ENCODE assay signal across 2 cellular contexts in the genomic region with DNA sequence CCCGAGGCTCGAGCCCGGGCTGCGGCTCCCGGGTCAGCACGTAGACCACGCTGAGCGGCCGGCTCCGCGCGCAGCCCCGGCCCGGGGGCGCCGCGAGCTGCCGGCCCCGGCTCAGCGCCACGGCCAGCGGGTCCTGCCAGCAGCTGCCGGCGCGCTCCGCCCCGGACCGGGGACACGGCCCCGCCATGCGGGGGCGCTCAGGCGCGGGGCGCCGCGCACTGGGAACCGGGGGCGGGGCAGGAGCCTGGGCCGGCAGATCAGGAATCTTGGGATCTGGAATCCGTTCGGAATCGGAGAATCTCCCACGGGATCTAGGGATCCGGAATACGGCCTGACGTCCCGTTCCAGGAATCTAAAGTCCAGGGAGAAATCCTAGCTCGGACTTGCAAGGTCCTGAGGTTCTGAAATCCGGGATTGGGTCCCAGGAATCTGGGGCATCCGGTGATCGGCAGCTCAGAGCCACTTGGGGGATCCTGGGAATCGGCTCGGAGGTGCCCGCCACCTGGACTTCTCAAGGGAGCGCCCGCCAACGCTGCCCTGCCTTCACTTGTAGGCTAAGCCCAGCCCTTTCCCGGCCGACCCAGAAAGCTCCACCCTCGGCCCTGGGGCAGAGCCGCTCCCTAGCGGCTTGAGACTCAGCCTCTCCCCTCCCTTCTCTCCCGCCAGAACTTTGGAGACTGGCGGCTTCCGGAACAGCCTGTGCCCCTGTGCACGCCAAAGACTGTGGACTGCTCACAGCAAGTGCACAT.
TF ChIP-seq lines count a peak whose summit lies in the region.

MAP3K6 (minus strand) TSS at position 551 of the 749 bp plus-strand sequence; CDS start at position 187, 364 bp downstream.

TF ChIP-seq in HEK293, 187 proteins besides CTCF, POLR2A, EP300 and RAD21 (continued from another document and continues in another):
- TF ChIP-seq ZNF544 (tag by site-specific recombination; IDR thresholded peaks at IDR 0.05) (no peak), HOXA7 (CRISPR knock-in tag; IDR thresholded peaks at IDR 0.05; ENCODE audit: borderline replicate concordance) (no peak), PBX3 (CRISPR knock-in tag; IDR thresholded peaks at IDR 0.05) (no peak), KLF9 (tag by site-specific recombination; IDR thresholded peaks at IDR 0.05; ENCODE audit: low read depth) (peak; percentile 55; the same call in 1 of the 2 replicates), ZNF2 (tag by site-specific recombination; IDR thresholded peaks at IDR 0.05) (0 out of 2 replicates have a peak, but pooled peaks have one; percentile 38), ZNF341 (tag by site-specific recombination; IDR thresholded peaks at IDR 0.05; ENCODE audit: low read depth) (peak; percentile 98), ZNF394 (tag by site-specific recombination; IDR thresholded peaks at IDR 0.05; ENCODE audit: borderline replicate concordance) (0 out of 2 replicates have a peak, but pooled peaks have one; percentile 13), ZNF121 (tag by site-specific recombination; IDR thresholded peaks at IDR 0.05) (no peak), ZNF223 (tag by site-specific recombination; IDR thresholded peaks at IDR 0.05) (no peak), SP7 (tag by site-specific recombination; IDR thresholded peaks at IDR 0.05) (peak; percentile 60; the same call in 1 of the 2 replicates), ZNF214 (tag by site-specific recombination; IDR thresholded peaks at IDR 0.05; ENCODE audit: borderline replicate concordance) (no peak), GLIS2 (tag by site-specific recombination; IDR thresholded peaks at IDR 0.05) (peak; percentile 34), ZBTB8A (tag by site-specific recombination; IDR thresholded peaks at IDR 0.05) (peak; percentile 87), ZNF169 (tag by site-specific recombination; IDR thresholded peaks at IDR 0.05) (no peak), ZFP37 (tag by site-specific recombination; IDR thresholded peaks at IDR 0.05) (no peak), ZNF366 (tag by site-specific recombination; conservative IDR thresholded peaks at IDR 0.05) (peak; percentile 32; the same call in 1 of the 2 replicates), ZNF677 (tag by site-specific recombination; IDR thresholded peaks at IDR 0.05) (peak; percentile 48; the same call in 1 of the 2 replicates), ZEB2 (tag by site-specific recombination; IDR thresholded peaks at IDR 0.05) (peak; percentile 82)
- TF ChIP-seq, protein P1, sequence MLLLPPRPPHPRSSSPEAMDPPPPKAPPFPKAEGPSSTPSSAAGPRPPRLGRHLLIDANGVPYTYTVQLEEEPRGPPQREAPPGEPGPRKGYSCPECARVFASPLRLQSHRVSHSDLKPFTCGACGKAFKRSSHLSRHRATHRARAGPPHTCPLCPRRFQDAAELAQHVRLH (tag by site-specific recombination; IDR thresholded peaks at IDR 0.05), result no peak
- TF ChIP-seq, protein P2, sequence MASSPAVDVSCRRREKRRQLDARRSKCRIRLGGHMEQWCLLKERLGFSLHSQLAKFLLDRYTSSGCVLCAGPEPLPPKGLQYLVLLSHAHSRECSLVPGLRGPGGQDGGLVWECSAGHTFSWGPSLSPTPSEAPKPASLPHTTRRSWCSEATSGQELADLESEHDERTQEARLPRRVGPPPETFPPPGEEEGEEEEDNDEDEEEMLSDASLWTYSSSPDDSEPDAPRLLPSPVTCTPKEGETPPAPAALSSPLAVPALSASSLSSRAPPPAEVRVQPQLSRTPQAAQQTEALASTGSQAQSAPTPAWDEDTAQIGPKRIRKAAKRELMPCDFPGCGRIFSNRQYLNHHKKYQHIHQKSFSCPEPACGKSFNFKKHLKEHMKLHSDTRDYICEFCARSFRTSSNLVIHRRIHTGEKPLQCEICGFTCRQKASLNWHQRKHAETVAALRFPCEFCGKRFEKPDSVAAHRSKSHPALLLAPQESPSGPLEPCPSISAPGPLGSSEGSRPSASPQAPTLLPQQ (tag by site-specific recombination; IDR thresholded peaks at IDR 0.05), result peak; percentile 44; the same call in 1 of the 2 replicates
- TF ChIP-seq, protein P3, sequence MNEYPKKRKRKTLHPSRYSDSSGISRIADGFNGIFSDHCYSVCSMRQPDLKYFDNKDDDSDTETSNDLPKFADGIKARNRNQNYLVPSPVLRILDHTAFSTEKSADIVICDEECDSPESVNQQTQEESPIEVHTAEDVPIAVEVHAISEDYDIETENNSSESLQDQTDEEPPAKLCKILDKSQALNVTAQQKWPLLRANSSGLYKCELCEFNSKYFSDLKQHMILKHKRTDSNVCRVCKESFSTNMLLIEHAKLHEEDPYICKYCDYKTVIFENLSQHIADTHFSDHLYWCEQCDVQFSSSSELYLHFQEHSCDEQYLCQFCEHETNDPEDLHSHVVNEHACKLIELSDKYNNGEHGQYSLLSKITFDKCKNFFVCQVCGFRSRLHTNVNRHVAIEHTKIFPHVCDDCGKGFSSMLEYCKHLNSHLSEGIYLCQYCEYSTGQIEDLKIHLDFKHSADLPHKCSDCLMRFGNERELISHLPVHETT (tag by site-specific recombination; IDR thresholded peaks at IDR 0.05), result no peak
- TF ChIP-seq, protein P4, sequence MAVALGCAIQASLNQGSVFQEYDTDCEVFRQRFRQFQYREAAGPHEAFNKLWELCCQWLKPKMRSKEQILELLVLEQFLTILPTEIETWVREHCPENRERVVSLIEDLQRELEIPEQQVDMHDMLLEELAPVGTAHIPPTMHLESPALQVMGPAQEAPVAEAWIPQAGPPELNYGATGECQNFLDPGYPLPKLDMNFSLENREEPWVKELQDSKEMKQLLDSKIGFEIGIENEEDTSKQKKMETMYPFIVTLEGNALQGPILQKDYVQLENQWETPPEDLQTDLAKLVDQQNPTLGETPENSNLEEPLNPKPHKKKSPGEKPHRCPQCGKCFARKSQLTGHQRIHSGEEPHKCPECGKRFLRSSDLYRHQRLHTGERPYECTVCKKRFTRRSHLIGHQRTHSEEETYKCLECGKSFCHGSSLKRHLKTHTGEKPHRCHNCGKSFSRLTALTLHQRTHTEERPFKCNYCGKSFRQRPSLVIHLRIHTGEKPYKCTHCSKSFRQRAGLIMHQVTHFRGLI (tag by site-specific recombination; IDR thresholded peaks at IDR 0.05), result peak; percentile 68

TF ChIP-seq in HepG2, 621 proteins besides CTCF, POLR2A, EP300 and RAD21 (continued from another document and continues in another):
- TF ChIP-seq ZNF574 (CRISPR knock-in tag; IDR thresholded peaks at IDR 0.05) (peak; percentile 28; the same call in 1 of the 2 replicates), LCORL (IDR thresholded peaks at IDR 0.05) (no peak), LCORL (CRISPR knock-in tag; IDR thresholded peaks at IDR 0.05) (peak; percentile 62), ATM (IDR thresholded peaks at IDR 0.05; ENCODE audit: borderline replicate concordance) (no peak), ZNF44 (CRISPR knock-in tag; IDR thresholded peaks at IDR 0.05) (no peak), GABPA (IDR thresholded peaks at IDR 0.05; ENCODE audit: low read depth, low read length) (no peak; the same call in 1 of the 2 replicates), GABPA (CRISPR knock-in tag; IDR thresholded peaks at IDR 0.05; ENCODE audit: low read depth) (peak; percentile 42; the same call in 1 of the 2 replicates), ZNF788 (CRISPR knock-in tag; IDR thresholded peaks at IDR 0.05; ENCODE audit: borderline replicate concordance) (0 out of 2 replicates have a peak, but pooled peaks have one; percentile 42), TBL1XR1 (IDR thresholded peaks at IDR 0.05; ENCODE audit: borderline replicate concordance, low read length, partially characterized antibody) (peak; percentile 23), ZNF12 (CRISPR knock-in tag; IDR thresholded peaks at IDR 0.05) (no peak), ZFY (CRISPR knock-in tag; IDR thresholded peaks at IDR 0.05) (0 out of 2 replicates have a peak, but pooled peaks have one; percentile 4), ZNF350 (CRISPR knock-in tag; IDR thresholded peaks at IDR 0.05; ENCODE audit: borderline replicate concordance, low read depth) (peak; percentile 30; the same call in 1 of the 2 replicates), ZSCAN9 (CRISPR knock-in tag; IDR thresholded peaks at IDR 0.05; ENCODE audit: borderline replicate concordance) (no peak), ZNF563 (CRISPR knock-in tag; IDR thresholded peaks at IDR 0.05) (peak; percentile 60), ZNF362 (CRISPR knock-in tag; IDR thresholded peaks at IDR 0.05; ENCODE audit: borderline replicate concordance) (no peak), UBTF (CRISPR knock-in tag; IDR thresholded peaks at IDR 0.05) (peak; percentile 43; the same call in 1 of the 2 replicates), MAZ (IDR thresholded peaks at IDR 0.05; ENCODE audit: borderline replicate concordance, low read depth, low read length) (peak; percentile 28; the same call in 1 of the 2 replicates), MAZ (CRISPR knock-in tag; IDR thresholded peaks at IDR 0.05; ENCODE audit: low read depth) (no peak)
- TF ChIP-seq, protein P5, sequence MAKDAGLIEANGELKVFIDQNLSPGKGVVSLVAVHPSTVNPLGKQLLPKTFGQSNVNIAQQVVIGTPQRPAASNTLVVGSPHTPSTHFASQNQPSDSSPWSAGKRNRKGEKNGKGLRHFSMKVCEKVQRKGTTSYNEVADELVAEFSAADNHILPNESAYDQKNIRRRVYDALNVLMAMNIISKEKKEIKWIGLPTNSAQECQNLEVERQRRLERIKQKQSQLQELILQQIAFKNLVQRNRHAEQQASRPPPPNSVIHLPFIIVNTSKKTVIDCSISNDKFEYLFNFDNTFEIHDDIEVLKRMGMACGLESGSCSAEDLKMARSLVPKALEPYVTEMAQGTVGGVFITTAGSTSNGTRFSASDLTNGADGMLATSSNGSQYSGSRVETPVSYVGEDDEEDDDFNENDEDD (CRISPR knock-in tag; IDR thresholded peaks at IDR 0.05; ENCODE audit: borderline replicate concordance), result peak; percentile 58; the same call in 1 of the 2 replicates
- TF ChIP-seq, protein P6, sequence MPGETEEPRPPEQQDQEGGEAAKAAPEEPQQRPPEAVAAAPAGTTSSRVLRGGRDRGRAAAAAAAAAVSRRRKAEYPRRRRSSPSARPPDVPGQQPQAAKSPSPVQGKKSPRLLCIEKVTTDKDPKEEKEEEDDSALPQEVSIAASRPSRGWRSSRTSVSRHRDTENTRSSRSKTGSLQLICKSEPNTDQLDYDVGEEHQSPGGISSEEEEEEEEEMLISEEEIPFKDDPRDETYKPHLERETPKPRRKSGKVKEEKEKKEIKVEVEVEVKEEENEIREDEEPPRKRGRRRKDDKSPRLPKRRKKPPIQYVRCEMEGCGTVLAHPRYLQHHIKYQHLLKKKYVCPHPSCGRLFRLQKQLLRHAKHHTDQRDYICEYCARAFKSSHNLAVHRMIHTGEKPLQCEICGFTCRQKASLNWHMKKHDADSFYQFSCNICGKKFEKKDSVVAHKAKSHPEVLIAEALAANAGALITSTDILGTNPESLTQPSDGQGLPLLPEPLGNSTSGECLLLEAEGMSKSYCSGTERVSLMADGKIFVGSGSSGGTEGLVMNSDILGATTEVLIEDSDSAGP (CRISPR knock-in tag; IDR thresholded peaks at IDR 0.05; ENCODE audit: borderline replicate concordance), result peak; percentile 70; the same call in 1 of the 2 replicates
- TF ChIP-seq, protein P1 (CRISPR knock-in tag; IDR thresholded peaks at IDR 0.05; ENCODE audit: borderline replicate concordance, low read depth), result no peak; the same call in 1 of the 2 replicates
- TF ChIP-seq, protein P7, sequence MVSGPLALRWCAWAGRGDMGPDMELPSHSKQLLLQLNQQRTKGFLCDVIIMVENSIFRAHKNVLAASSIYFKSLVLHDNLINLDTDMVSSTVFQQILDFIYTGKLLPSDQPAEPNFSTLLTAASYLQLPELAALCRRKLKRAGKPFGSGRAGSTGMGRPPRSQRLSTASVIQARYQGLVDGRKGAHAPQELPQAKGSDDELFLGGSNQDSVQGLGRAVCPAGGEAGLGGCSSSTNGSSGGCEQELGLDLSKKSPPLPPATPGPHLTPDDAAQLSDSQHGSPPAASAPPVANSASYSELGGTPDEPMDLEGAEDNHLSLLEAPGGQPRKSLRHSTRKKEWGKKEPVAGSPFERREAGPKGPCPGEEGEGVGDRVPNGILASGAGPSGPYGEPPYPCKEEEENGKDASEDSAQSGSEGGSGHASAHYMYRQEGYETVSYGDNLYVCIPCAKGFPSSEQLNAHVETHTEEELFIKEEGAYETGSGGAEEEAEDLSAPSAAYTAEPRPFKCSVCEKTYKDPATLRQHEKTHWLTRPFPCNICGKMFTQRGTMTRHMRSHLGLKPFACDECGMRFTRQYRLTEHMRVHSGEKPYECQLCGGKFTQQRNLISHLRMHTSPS (CRISPR knock-in tag; IDR thresholded peaks at IDR 0.05; ENCODE audit: low read depth), result no peak
